ENCODE assay signal across 13 cellular contexts in genomic region chr7:6367701-6368211, GRCh38. TPM values are rescaled to one million over a fixed set of nuclear protein-coding genes. Genes with fewer than 3 reads are reported as not detected.
A peak's percentile ranks its signal among the peaks of the same experiment; 100 is the strongest.
DNase-seq lines count a peak whose midpoint lies in the region; ATAC-seq and TF ChIP-seq lines count a peak whose summit lies in the region.
"Had no signal": no experiment of that assay in that cellular context is flagged by ENCODE, and none has a peak within 500 bp of the region (broad histone marks: within the 10 kb centered on the region; RNA-seq: fewer than 3 reads in every experiment).

No MANE protein-coding gene starts in this region.

- H3K27me3 Mint-ChIP-seq in natural killer cell (ENCODE audit: low read depth in 2 of 2) (peaks cover 0 to 2% of the 10 kb centered on the region in 2 donors), H9 (ENCODE audit: low read depth) (no peaks in the 10 kb centered on the region)

- no peak overlapping the region for H2AK5ac ChIP-seq in H9 (ENCODE audit: insufficient read length, low read length)

- H3K9me3 ChIP-seq in Loucy (ENCODE audit: insufficient read depth, low read depth, low read length) (no peaks in the 10 kb centered on the region), breast epithelium (no peaks in the 10 kb centered on the region), H9 (ENCODE audit: control insufficient read depth, low read depth, low read length) (no peaks in the 10 kb centered on the region), gastroesophageal sphincter (no peaks in the 10 kb centered on the region)

- H3F3A ChIP-seq in Loucy (ENCODE audit: low read depth): no peaks in the 10 kb centered on the region

- H3K14ac ChIP-seq in H9 (ENCODE audit: insufficient read depth, low read length): no peak overlapping the region

- no peak overlapping the region for H3K23ac ChIP-seq in H9 (ENCODE audit: insufficient read length, low read depth, low read length)

- no peak overlapping the region for H4K5ac ChIP-seq in H9 (ENCODE audit: insufficient read length, low read depth, low read length)

- TF ChIP-seq POLR2A in breast epithelium (IDR thresholded peaks at IDR 0.05) (no peak), gastroesophageal sphincter (IDR thresholded peaks at IDR 0.05) (no peak)

- H3K27ac Mint-ChIP-seq in natural killer cell: no peak overlapping the region
- H3K27ac Mint-ChIP-seq in H9: no peak overlapping the region

- no peaks in the 10 kb centered on the region for H3K36me3 ChIP-seq in Loucy (ENCODE audit: insufficient read depth, low read length)
- H3K36me3 ChIP-seq in breast epithelium: no peaks in the 10 kb centered on the region
- no peaks in the 10 kb centered on the region for H3K36me3 ChIP-seq in gastroesophageal sphincter

- H3K4me3 Mint-ChIP-seq in natural killer cell: no peak overlapping the region
- no peak overlapping the region for H3K4me3 Mint-ChIP-seq in H9

- H2BK12ac ChIP-seq in H9 (ENCODE audit: insufficient read length, low read depth, low read length): no peak overlapping the region

- no peaks in the 10 kb centered on the region for H4K20me1 ChIP-seq in Loucy (ENCODE audit: insufficient read depth, low read length, poor library complexity, severe bottlenecking)
- no peaks in the 10 kb centered on the region for H4K20me1 ChIP-seq in H9 (ENCODE audit: control insufficient read depth, insufficient read depth, insufficient read length)

- H3T11ph ChIP-seq in H9 (ENCODE audit: low read length): no peak overlapping the region

- no peak overlapping the region for H2BK20ac ChIP-seq in H9 (ENCODE audit: low read depth, low read length, poor library complexity, severe bottlenecking)

- H2AFZ ChIP-seq in Loucy (ENCODE audit: low read length) (peak overlapping the region; percentile 38), H9 (ENCODE audit: low read length) (no peak overlapping the region)

- H4K8ac ChIP-seq in H9 (replicated peaks; ENCODE audit: insufficient read length, low read depth, low read length): no peak overlapping the region

- no peak overlapping the region for H3K4ac ChIP-seq in H9 (ENCODE audit: low read depth, low read length)

- peak overlapping the region; percentile 41 to 73 for H3K27ac ChIP-seq in breast epithelium
- H3K27ac ChIP-seq in H9 (ENCODE audit: insufficient read length, low read depth, low read length): no peak overlapping the region
- no peak overlapping the region for H3K27ac ChIP-seq in gastroesophageal sphincter

- DNase-seq in AG20443 (ENCODE audit: low spot score): peak; percentile 24
- no peak for DNase-seq in breast epithelium (ENCODE audit: low spot score in 2 of 2)
- DNase-seq in lung microvascular endothelial cell (ENCODE audit: low read depth in 2 of 2): peak; percentile 25 to 37
- no peak for DNase-seq in NAMALWA (ENCODE audit: low spot score)
- no peak for DNase-seq in natural killer cell
- no peak for DNase-seq in H9
- DNase-seq: effector CD4-positive, alpha-beta T cell; H7; left cardiac atrium; stimulated activated naive CD4-positive, alpha-beta T cell treated with Interleukin-2 at 50 U/mL for 16 hours; T-helper 9 cell had no signal

- H3K56ac ChIP-seq in H9 (ENCODE audit: insufficient read length, low read depth, low read length): no peak overlapping the region

- peaks cover 6% of the 10 kb centered on the region for H3K4me1 ChIP-seq in Loucy (ENCODE audit: insufficient read depth, low read length, poor library complexity, severe bottlenecking)
- no peaks in the 10 kb centered on the region for H3K4me1 ChIP-seq in breast epithelium
- no peaks in the 10 kb centered on the region for H3K4me1 ChIP-seq in H9 (ENCODE audit: insufficient read depth, low read length)
- no peaks in the 10 kb centered on the region for H3K4me1 ChIP-seq in gastroesophageal sphincter

- H3K9ac ChIP-seq in Loucy (ENCODE audit: low read depth, low read length, poor library complexity, severe bottlenecking): no peak overlapping the region
- H3K9ac ChIP-seq in H9 (ENCODE audit: extremely low read depth, insufficient read length, low read length): no peak overlapping the region

- TF ChIP-seq CTCF in Loucy (conservative IDR thresholded peaks at IDR 0.05; ENCODE audit: low read length) (no peak), breast epithelium (IDR thresholded peaks at IDR 0.05) (no peak), natural killer cell (IDR thresholded peaks at IDR 0.05) (no peak), H9 (conservative IDR thresholded peaks at IDR 0.05) (no peak), gastroesophageal sphincter (IDR thresholded peaks at IDR 0.05) (no peak)

- no peak for TF ChIP-seq EP300 in gastroesophageal sphincter (IDR thresholded peaks at IDR 0.05)

- H3K36me3 Mint-ChIP-seq in natural killer cell: no peaks in the 10 kb centered on the region
- H3K36me3 Mint-ChIP-seq in H9 (ENCODE audit: insufficient read depth in 1 of 3, low read depth in 3 of 3): no peaks in the 10 kb centered on the region

- ATAC-seq in natural killer cell (no peak), gastroesophageal sphincter (no peak)

- no peak overlapping the region for H3K18ac ChIP-seq in H9 (ENCODE audit: insufficient read length, low read depth, low read length)

- H3K4me2 ChIP-seq in Loucy (ENCODE audit: low read depth, low read length, poor library complexity, severe bottlenecking) (no peak overlapping the region), H9 (ENCODE audit: insufficient read depth, insufficient read length, low read length) (no peak overlapping the region)

- H3K9me3 Mint-ChIP-seq in natural killer cell (no peaks in the 10 kb centered on the region), H9 (no peaks in the 10 kb centered on the region; a peak in 1 of 5 replicates)

- H2BK120ac ChIP-seq in H9 (ENCODE audit: low read depth, low read length, poor library complexity, severe bottlenecking): no peak overlapping the region

- H2BK5ac ChIP-seq in H9 (ENCODE audit: insufficient read length, low read length): no peak overlapping the region

- H3K79me1 ChIP-seq in H9 (ENCODE audit: insufficient read depth, low read depth, low read length, poor library complexity, severe bottlenecking): no peaks in the 10 kb centered on the region

- H3K79me2 ChIP-seq in Loucy (ENCODE audit: insufficient read depth, low read length) (no peaks in the 10 kb centered on the region), H9 (ENCODE audit: insufficient read depth, low read length) (no peaks in the 10 kb centered on the region)

- H3K9me2 ChIP-seq in Loucy (replicated peaks; ENCODE audit: low read depth, low read length): no peaks in the 10 kb centered on the region

- H3K4me1 Mint-ChIP-seq in natural killer cell (no peaks in the 10 kb centered on the region), H9 (peaks cover 4 to 5% of the 10 kb centered on the region in 2 experiments; a peak in 2 of 4 replicates)

- intact Hi-C loops in breast epithelium (cut with DNase I; ENCODE audit: low total_unique reads): no loop called here
- intact Hi-C loops in natural killer cell (cut with micrococcal nuclease): no loop called here

- no peaks in the 10 kb centered on the region for H3K23me2 ChIP-seq in H9 (ENCODE audit: insufficient read length, low read depth, low read length, poor library complexity, severe bottlenecking)

- H3K27me3 ChIP-seq in Loucy (ENCODE audit: insufficient read depth, low read length, poor library complexity, severe bottlenecking) (no peaks in the 10 kb centered on the region), breast epithelium (no peaks in the 10 kb centered on the region), H9 (ENCODE audit: insufficient read depth, low read length) (no peaks in the 10 kb centered on the region), gastroesophageal sphincter (no peaks in the 10 kb centered on the region)

- H4K91ac ChIP-seq in H9 (ENCODE audit: insufficient read length, low read depth, low read length): no peak overlapping the region

- no peak overlapping the region for H2BK15ac ChIP-seq in H9 (ENCODE audit: low read depth, low read length)

- no peak overlapping the region for H3K4me3 ChIP-seq in Loucy (ENCODE audit: low read length, poor library complexity, severe bottlenecking)
- H3K4me3 ChIP-seq in breast epithelium: no peak overlapping the region
- no peak overlapping the region for H3K4me3 ChIP-seq in gastroesophageal sphincter

- no CpG with 5 or more reads among the region's 4 CpGs for WGBS in H9 (ENCODE audit: extremely low coverage, insufficient read length, low lambda C conversion rate)
- WGBS in gastroesophageal sphincter (ENCODE audit: low coverage in 1 of 2), 2 donors: 34 to 59% methylated on average over 3 to 4 of the region's 4 CpGs

RNA-seq across cellular contexts. Expression of gene RAC1, which starts 6.6 kb away (rescaled TPM):
- total RNA-seq in breast epithelium (100 to 1,000 TPM; 103 to 121 (median 121) TPM), lung microvascular endothelial cell (41.6 and 44.4 TPM in 2 replicates), natural killer cell (100 to 1,000 TPM; 101 to 122 (median 112) TPM), H9 (2021) (245 and 255 TPM in 2 replicates), gastroesophageal sphincter (100 to 1,000 TPM; 102 to 170 (median 123) TPM)

RNA-seq across cellular contexts. Expression of gene FAM220A, which starts 19.0 kb away (rescaled TPM):
- total RNA-seq in breast epithelium (10 to 100 TPM; 14.4 to 18.7 (median 14.7) TPM), lung microvascular endothelial cell (8.5 and 12.1 TPM in 2 replicates), natural killer cell (10 to 100 TPM in 1 of 3 donors, 1 to 10 TPM in 2; 5.6 to 10.1 (median 6.8) TPM), H9 (2021) (15.0 and 17.3 TPM in 2 replicates), gastroesophageal sphincter (10 to 100 TPM; 11.6 to 21.6 (median 18.0) TPM)

Comparison
In these comparisons a context has a peak if more than half of its experiments do, and no peak if none do; other contexts are left out.
1. DNase-seq: peak in AG20443 (single experiment) and lung microvascular endothelial cell (2 of 2); none in breast epithelium (0 of 2), NAMALWA (single experiment), natural killer cell (single experiment) and H9 (single experiment).
2. H3K27ac ChIP-seq: peak in breast epithelium (2 of 2); none in H9 (single experiment) and gastroesophageal sphincter (0 of 4).